ENCODE assay signal across 7 cellular contexts in the genomic region with DNA sequence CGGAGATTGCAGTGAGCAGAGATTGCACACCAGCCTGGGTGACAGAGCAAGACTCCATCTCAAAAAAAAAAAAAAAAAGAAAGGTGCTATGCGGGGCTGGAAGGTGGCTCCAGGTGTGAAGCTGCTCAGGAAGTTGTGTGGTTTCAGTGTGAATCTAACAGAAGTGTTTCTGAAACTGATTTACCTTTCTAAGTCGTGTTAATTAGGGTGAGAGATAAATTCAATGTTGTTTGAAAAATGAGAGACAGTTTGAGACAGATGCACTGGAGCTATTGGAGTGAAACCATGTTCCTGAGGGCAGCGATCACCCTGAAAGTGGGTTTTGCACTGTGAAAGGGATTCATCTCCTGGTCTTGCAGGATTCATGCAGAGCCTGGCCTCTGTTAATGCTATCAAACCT. TPM values are rescaled to one million over a fixed set of nuclear protein-coding genes. Genes with fewer than 3 reads are reported as not detected.
DNase-seq lines count a peak whose midpoint lies in the region; ATAC-seq lines count a peak whose summit lies in the region.
"Not testable (repeated sequence)": the region's sequence is repeated elsewhere in the genome, so short reads cannot be mapped to it uniquely, and the experiment has no call there.

No MANE protein-coding gene starts in this region.

- H3K4me3 Mint-ChIP-seq in T-cell, result not testable (repeated sequence)

- not testable (repeated sequence) for H3K9me3 Mint-ChIP-seq in T-cell

- peak; percentile 40 for ATAC-seq in GM18498 (IDR thresholded peaks at IDR 0.05; ENCODE audit: unreplicated experiment)
- peak; percentile 24 for ATAC-seq in GM19043 (IDR thresholded peaks at IDR 0.05; ENCODE audit: low read depth, unreplicated experiment)
- ATAC-seq in GM21529 (IDR thresholded peaks at IDR 0.05; ENCODE audit: unreplicated experiment), result peak; percentile 22
- peak; percentile 20 for ATAC-seq in HG02885 (IDR thresholded peaks at IDR 0.05; ENCODE audit: poor library complexity, unreplicated experiment)
- peak; percentile 34 for ATAC-seq in HG03432 (IDR thresholded peaks at IDR 0.05; ENCODE audit: unreplicated experiment)
- ATAC-seq in T-cell (replicated peaks in 1 of 4), result peak in 2 of 4 experiments; percentile 39 to 59

- POLR2A ChIA-PET in T-cell (lab: Charles Lee), result not testable (repeated sequence)

- not testable (repeated sequence) for H3K36me3 Mint-ChIP-seq in T-cell

- peaks cover 11 to 17% (median 13%) of the 10 kb centered on the region in 3 donors for H3K4me1 Mint-ChIP-seq in T-cell

- CTCF ChIA-PET in T-cell (lab: Charles Lee), result not testable (repeated sequence)

- peak in 4 of 34 experiments; percentile 2 to 16 (median 4) for DNase-seq in T-cell
- peak; percentile 17 for DNase-seq in germinal center (ENCODE audit: low spot score)

- not testable (repeated sequence) for H3K27me3 Mint-ChIP-seq in T-cell

- peak overlapping the region; percentile 63 to 64 for H3K27ac Mint-ChIP-seq in T-cell

RNA-seq across cellular contexts. Expression of gene TLK2, which starts 25.0 kb away (rescaled TPM):
- total RNA-seq in T-cell, result 10 to 100 TPM; 46.8 to 82.2 (median 54.7) TPM

RNA-seq across cellular contexts. Expression of gene METTL2A, which starts 30.0 kb away (rescaled TPM):
- 10 to 100 TPM in 4 of 5 donors, 1 to 10 TPM in 1; 9.1 to 17.3 (median 15.3) TPM for total RNA-seq in T-cell
